In genomic region chr12:120532701-120533238, GRCh38 we compare ENCODE assay signal across 1 cellular context.
A peak's percentile ranks its signal among the peaks of the same experiment; 100 is the strongest.
TF ChIP-seq lines count a peak whose summit lies in the region.

No MANE protein-coding gene starts in this region.

TF ChIP-seq in GM12878, 131 proteins besides CTCF, POLR2A, EP300 and RAD21:
- peak; percentile 93 for TF ChIP-seq PKNOX1 (IDR thresholded peaks at IDR 0.05)
- 0 out of 2 replicates have a peak, but pooled peaks have one; percentile 10 for TF ChIP-seq ZNF384 (IDR thresholded peaks at IDR 0.05; ENCODE audit: borderline replicate concordance, low read depth, low read length)
- TF ChIP-seq PBX3 (IDR thresholded peaks at IDR 0.05; ENCODE audit: insufficient replicate concordance, low read depth, low read length): peak; percentile 49
- no peak for TF ChIP-seq NR2F1 (conservative IDR thresholded peaks at IDR 0.05)
- TF ChIP-seq RFX5 (IDR thresholded peaks at IDR 0.05; ENCODE audit: low read depth, low read length): no peak
- no peak for TF ChIP-seq HDAC2 (IDR thresholded peaks at IDR 0.05)
- TF ChIP-seq ZNF687 (IDR thresholded peaks at IDR 0.05): no peak
- TF ChIP-seq RUNX3 (IDR thresholded peaks at IDR 0.05; ENCODE audit: low read length): 0 out of 2 replicates have a peak, but pooled peaks have one; percentile 13
